Comparison of ENCODE assay signal across 1 cellular context in genomic region chr9:112446518-112446917, GRCh38.
TF ChIP-seq lines count a peak whose summit lies in the region.

No MANE protein-coding gene starts in this region.

TF ChIP-seq in IMR-90, 13 proteins besides CTCF, POLR2A, EP300 and RAD21:
- TF ChIP-seq ELK1 (IDR thresholded peaks at IDR 0.05; ENCODE audit: borderline replicate concordance, low read depth, low read length) (no peak), CEBPB (IDR thresholded peaks at IDR 0.05; ENCODE audit: low read depth, low read length) (no peak), MAZ (IDR thresholded peaks at IDR 0.05; ENCODE audit: borderline replicate concordance, low read depth, low read length) (no peak), RFX5 (IDR thresholded peaks at IDR 0.05; ENCODE audit: low read depth, low read length) (no peak), CHD1 (IDR thresholded peaks at IDR 0.05; ENCODE audit: low read depth, low read length) (no peak), NFE2L2 (IDR thresholded peaks at IDR 0.05; ENCODE audit: low read depth, low read length) (no peak), MAFK (IDR thresholded peaks at IDR 0.05; ENCODE audit: low read depth, low read length) (no peak), RCOR1 (IDR thresholded peaks at IDR 0.05; ENCODE audit: insufficient replicate concordance, low read length) (no peak), MXI1 (IDR thresholded peaks at IDR 0.05; ENCODE audit: borderline replicate concordance, low read depth, low read length) (no peak), USF2 (IDR thresholded peaks at IDR 0.05; ENCODE audit: low read depth, low read length) (no peak), BHLHE40 (IDR thresholded peaks at IDR 0.05; ENCODE audit: low read depth, low read length) (no peak), FOS (IDR thresholded peaks at IDR 0.05; ENCODE audit: low read depth, low read length) (no peak), SMC3 (IDR thresholded peaks at IDR 0.05; ENCODE audit: low read depth, low read length) (no peak)
TF ChIP-seq in IMR-90: peak in this region for 0.
